ENCODE assay signal across 1 cellular context in genomic region chr2:112047537-112048235, GRCh38.
TF ChIP-seq lines count a peak whose summit lies in the region.

No MANE protein-coding gene starts in this region.

TF ChIP-seq in GM23338, 12 proteins besides CTCF, POLR2A, EP300 and RAD21 (continued from another document):
- TF ChIP-seq ZNF462 (CRISPR knock-in tag; IDR thresholded peaks at IDR 0.05) (no peak), EZH2phosphoT487 (IDR thresholded peaks at IDR 0.05; ENCODE audit: unreplicated experiment) (no peak), ZNF331 (CRISPR knock-in tag; IDR thresholded peaks at IDR 0.05; ENCODE audit: low read depth) (no peak), JUNB (IDR thresholded peaks at IDR 0.05; ENCODE audit: unreplicated experiment) (no peak), POLR2AphosphoS5 (IDR thresholded peaks at IDR 0.05; ENCODE audit: low read depth) (no peak), ZNF114 (CRISPR knock-in tag; IDR thresholded peaks at IDR 0.05) (no peak), EZH2 (IDR thresholded peaks at IDR 0.05; ENCODE audit: low read depth, unreplicated experiment) (no peak), STAT1 (IDR thresholded peaks at IDR 0.05; ENCODE audit: unreplicated experiment) (no peak)
